Comparison of ENCODE assay signal across 21 cellular contexts in genomic region chr10:54869022-54869421, GRCh38.
"Had no signal": no experiment of that assay in that cellular context is flagged by ENCODE, and none has a peak within 500 bp of the region (broad histone marks: within the 10 kb centered on the region; RNA-seq: fewer than 3 reads in every experiment).

No MANE protein-coding gene starts in this region.

- H3K4me1 ChIP-seq: ascending aorta, right lobe of liver, testis had no signal

- H3K9me3 ChIP-seq: ascending aorta, neutrophil, right lobe of liver, testis had no signal

- ATAC-seq: activated CD4-positive, CD25-positive, alpha-beta regulatory T cell treated with anti-CD3 and anti-CD28 coated beads, Interleukin-2, amount 50 U/mL, for 24 hours; activated T-cell treated with anti-CD3 and anti-CD28 coated beads, Interleukin-2, amount 50 U/mL, for 4 hours; effector memory CD8-positive, alpha-beta T cell; natural killer cell treated with Interleukin-12 subunit alpha and Interleukin-12 subunit beta and Interleukin-15 and Interleukin-18, amount 100 ng/mL, for 72 hours; right lobe of liver; SK-N-SH treated with all-trans-retinoic acid at 6 μM for 48 hours; stimulated activated effector memory CD8-positive, alpha-beta T cell treated with anti-CD3 and anti-CD28 coated beads, Interleukin-12 subunit alpha, Interleukin-12 subunit beta, amount 100 ng/mL, for 72 hours had no signal

- H3K27ac ChIP-seq: ascending aorta, neutrophil, right lobe of liver, testis had no signal

- H3K4me2 ChIP-seq: smooth muscle cell had no signal

- H3K4me3 ChIP-seq: ascending aorta, right lobe of liver, smooth muscle cell, testis had no signal

- H3K36me3 ChIP-seq: ascending aorta, neutrophil, right lobe of liver had no signal

- DNase-seq: activated CD4-positive, alpha-beta T cell treated with anti-CD3 and anti-CD28 coated beads, Interleukin-2, amount 50 U/mL, for 1 hour; activated CD8-positive, alpha-beta memory T cell treated with anti-CD3 and anti-CD28 coated beads, Interleukin-2, amount 50 U/mL, for 4 hours; activated effector memory CD4-positive, alpha-beta T cell treated with Interleukin-2 at 50 U/mL for 16 hours; activated naive CD4-positive, alpha-beta T cell treated with anti-CD3 and anti-CD28 coated beads, Interleukin-2, amount 10 ng/mL, durations not matched to agents 7 days and 5 days; activated T-cell treated with anti-CD3 and anti-CD28 coated beads, Interleukin-2, amount 50 U/mL, for 4 hours; dermis blood vessel endothelial cell; effector memory CD8-positive, alpha-beta T cell; foreskin fibroblast; glutamatergic neuron; mesenchymal stem cell; posterior cingulate gyrus; right lobe of liver; stimulated activated CD4-positive, alpha-beta T cell treated with anti-CD3 and anti-CD28 coated beads, Interleukin-4, amount 100 ng/mL, for 24 hours; testis had no signal

- H3K27me3 ChIP-seq: ascending aorta, neutrophil, right lobe of liver, testis had no signal
